ENCODE assay signal across 16 cellular contexts in genomic region chr6:158387036-158387435, GRCh38.
DNase-seq lines count a peak whose midpoint lies in the region; ATAC-seq, FAIRE-seq and TF ChIP-seq lines count a peak whose summit lies in the region.
"Had no signal": no experiment of that assay in that cellular context is flagged by ENCODE, and none has a peak within 500 bp of the region (broad histone marks: within the 10 kb centered on the region; RNA-seq: fewer than 3 reads in every experiment).

No MANE protein-coding gene starts in this region.

- 75 to 82% (median 79%) methylated on average over 3 of the region's 3 CpGs for WGBS in small intestine, 3 donors

- peak; percentile 12 for TF ChIP-seq CTCF in natural killer cell (IDR thresholded peaks at IDR 0.05)

- DNase-seq in natural killer cell (no peak), NCI-H69 (lab: John Stamatoyannopoulos, UW) (peak; percentile 12), islet precursor cell (no peak), small intestine (no peak)
- no peak for DNase-seq in natural killer cell treated with Interleukin-12 subunit alpha and Interleukin-12 subunit beta and Interleukin-15 and Interleukin-18, amount 100 ng/mL, for 72 hours (ENCODE audit: low spot score)
- no peak for DNase-seq in central memory CD8-positive, alpha-beta T cell (ENCODE audit: low spot score in 2 of 2)
- DNase-seq: activated CD4-positive, alpha-beta T cell treated with anti-CD3 and anti-CD28 coated beads for 1 hour; activated T-cell treated with anti-CD3 and anti-CD28 coated beads, Interleukin-2, amount 50 U/mL, for 48 hours; left lung; MG63; NCI-H510A treated with DMSO at 0.1 percent for 48 hours had no signal

- H3K27me3 Mint-ChIP-seq in natural killer cell (ENCODE audit: low read depth in 2 of 2) = no peaks in the 10 kb centered on the region
- no peaks in the 10 kb centered on the region for H3K27me3 Mint-ChIP-seq in natural killer cell treated with Interleukin-12 subunit alpha and Interleukin-12 subunit beta and Interleukin-15 and Interleukin-18, amount 100 ng/mL, for 72 hours
- H3K27me3 Mint-ChIP-seq in central memory CD8-positive, alpha-beta T cell = no peaks in the 10 kb centered on the region

- no peaks in the 10 kb centered on the region for H3K9me3 ChIP-seq in small intestine (ENCODE audit: control insufficient read depth, low read depth)
- H3K9me3 ChIP-seq: ascending aorta, left lung, MG63, vagina had no signal

- H3K27ac ChIP-seq in small intestine (ENCODE audit: low read depth in 1 of 2, low read length in 1 of 2) = no peak overlapping the region
- H3K27ac ChIP-seq: ascending aorta, BLaER1, left lung, vagina had no signal

- H3K4me1 Mint-ChIP-seq in natural killer cell = peaks cover 22 to 29% of the 10 kb centered on the region in 2 donors
- peaks cover 0 to 11% of the 10 kb centered on the region in 2 donors for H3K4me1 Mint-ChIP-seq in natural killer cell treated with Interleukin-12 subunit alpha and Interleukin-12 subunit beta and Interleukin-15 and Interleukin-18, amount 100 ng/mL, for 72 hours (ENCODE audit: low read depth in 2 of 2)
- H3K4me1 Mint-ChIP-seq in central memory CD8-positive, alpha-beta T cell = peaks cover 14% of the 10 kb centered on the region

- H3K27me3 ChIP-seq in small intestine (ENCODE audit: control insufficient read depth in 2 of 2, insufficient read depth in 2 of 2, low read length in 2 of 2) = no peaks in the 10 kb centered on the region
- H3K27me3 ChIP-seq: ascending aorta, BLaER1, left lung, MG63, vagina had no signal

- peak overlapping the region in 1 of 2 donors; percentile 29 for H3K27ac Mint-ChIP-seq in natural killer cell
- peak overlapping the region in 1 of 2 donors; percentile 16 for H3K27ac Mint-ChIP-seq in natural killer cell treated with Interleukin-12 subunit alpha and Interleukin-12 subunit beta and Interleukin-15 and Interleukin-18, amount 100 ng/mL, for 72 hours
- H3K27ac Mint-ChIP-seq in central memory CD8-positive, alpha-beta T cell (ENCODE audit: low read depth) = peak overlapping the region; percentile 50

- ATAC-seq in natural killer cell = peak in 1 of 3 donors; percentile 38
- ATAC-seq in natural killer cell treated with Interleukin-12 subunit alpha and Interleukin-12 subunit beta and Interleukin-15 and Interleukin-18, amount 100 ng/mL, for 72 hours = no peak
- ATAC-seq in central memory CD8-positive, alpha-beta T cell (replicated peaks; ENCODE audit: extremely low read depth, poor library complexity, severe bottlenecking) = no peak
- no peak for ATAC-seq in GM21576 (IDR thresholded peaks at IDR 0.05; ENCODE audit: unreplicated experiment)
- ATAC-seq in HG02623 (IDR thresholded peaks at IDR 0.05; ENCODE audit: unreplicated experiment) = no peak
- ATAC-seq: left lung had no signal

- no peak overlapping the region for H3K4me3 ChIP-seq in small intestine (ENCODE audit: low read depth in 1 of 2, low read length in 2 of 2)
- H3K4me3 ChIP-seq: ascending aorta, BLaER1, left lung, MG63, vagina had no signal

- H3K36me3 Mint-ChIP-seq in natural killer cell = no peaks in the 10 kb centered on the region
- H3K36me3 Mint-ChIP-seq in natural killer cell treated with Interleukin-12 subunit alpha and Interleukin-12 subunit beta and Interleukin-15 and Interleukin-18, amount 100 ng/mL, for 72 hours = no peaks in the 10 kb centered on the region
- no peaks in the 10 kb centered on the region for H3K36me3 Mint-ChIP-seq in central memory CD8-positive, alpha-beta T cell (ENCODE audit: insufficient read depth)

- H3K4me3 Mint-ChIP-seq in natural killer cell = no peak overlapping the region
- H3K4me3 Mint-ChIP-seq in natural killer cell treated with Interleukin-12 subunit alpha and Interleukin-12 subunit beta and Interleukin-15 and Interleukin-18, amount 100 ng/mL, for 72 hours = no peak overlapping the region
- H3K4me3 Mint-ChIP-seq in central memory CD8-positive, alpha-beta T cell = no peak overlapping the region

- intact Hi-C loops in natural killer cell (cut with micrococcal nuclease) = loop anchor here (1.0 kb wide), 1 partner anchor 166 kb away; no protein-coding TSS in a partner anchor

- FAIRE-seq in small intestine (lab: Jason Lieb, UNC) = no peak

- no peaks in the 10 kb centered on the region for H3K36me3 ChIP-seq in small intestine (ENCODE audit: control insufficient read depth in 2 of 2, insufficient read depth in 2 of 2, low read length in 2 of 2)
- H3K36me3 ChIP-seq: ascending aorta, left lung, MG63, vagina had no signal

- no peaks in the 10 kb centered on the region for H3K9me3 Mint-ChIP-seq in natural killer cell
- H3K9me3 Mint-ChIP-seq in natural killer cell treated with Interleukin-12 subunit alpha and Interleukin-12 subunit beta and Interleukin-15 and Interleukin-18, amount 100 ng/mL, for 72 hours = no peaks in the 10 kb centered on the region
- no peaks in the 10 kb centered on the region for H3K9me3 Mint-ChIP-seq in central memory CD8-positive, alpha-beta T cell

- no peaks in the 10 kb centered on the region for H3K4me1 ChIP-seq in small intestine (ENCODE audit: control insufficient read depth in 2 of 2, insufficient read depth in 1 of 2, low read depth in 1 of 2, low read length in 1 of 2)
- H3K4me1 ChIP-seq: ascending aorta, left lung had no signal
